Comparison of ENCODE assay signal across 21 cellular contexts in the genomic region with DNA sequence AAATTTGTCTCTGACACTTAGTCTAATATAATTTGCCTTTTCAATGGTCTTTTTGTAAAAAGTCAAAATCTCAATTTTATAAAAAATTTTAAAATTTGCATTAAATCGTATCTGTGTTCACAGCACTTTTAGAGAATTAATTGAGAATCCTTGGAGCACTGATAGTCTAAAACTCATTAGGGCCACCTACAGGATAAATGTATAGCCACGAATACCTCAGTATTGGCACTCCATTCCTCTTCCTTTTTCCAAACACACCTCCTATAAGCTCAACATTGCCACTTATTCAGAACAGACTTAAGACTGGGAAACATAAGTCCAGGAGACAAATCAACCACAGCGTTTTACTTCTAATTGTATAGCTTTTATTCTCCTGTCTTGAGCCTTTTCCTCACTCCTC.
A peak's percentile ranks its signal among the peaks of the same experiment; 100 is the strongest.
DNase-seq lines count a peak whose midpoint lies in the region; ATAC-seq and TF ChIP-seq lines count a peak whose summit lies in the region.
"Had no signal": no experiment of that assay in that cellular context is flagged by ENCODE, and none has a peak within 500 bp of the region (broad histone marks: within the 10 kb centered on the region; RNA-seq: fewer than 3 reads in every experiment).

No MANE protein-coding gene starts in this region.

- H3K23ac ChIP-seq in mesendoderm (ENCODE audit: low read length): no peak overlapping the region

- no peak overlapping the region for H3K27ac ChIP-seq in RWPE2 (ENCODE audit: poor library complexity, severe bottlenecking)
- no peak overlapping the region for H3K27ac ChIP-seq in mesendoderm (ENCODE audit: low read depth, low read length)
- H3K27ac ChIP-seq: left lung, upper lobe of right lung had no signal

- no peak overlapping the region for H3K4me3 Mint-ChIP-seq in HFFc6
- H3K4me3 Mint-ChIP-seq: activated T-cell treated with anti-CD3 and anti-CD28 coated beads, Interleukin-2, amount 50 U/mL, for 72 hours; T-helper 1 cell treated with Interleukin-12 subunit alpha and Interleukin-12 subunit beta and Interleukin-4 antibody, amounts not matched to agents 30 μg/mL and 1 μg/mL, for 36 hours had no signal

- no peaks in the 10 kb centered on the region for H3K9me3 ChIP-seq in RWPE2 (ENCODE audit: severe bottlenecking)
- H3K9me3 ChIP-seq: BE2C, left lung, upper lobe of right lung had no signal

- H3K4me2 ChIP-seq in mesendoderm (ENCODE audit: low read length): no peak overlapping the region
- H3K4me2 ChIP-seq: smooth muscle cell had no signal

- no peaks in the 10 kb centered on the region for H3K36me3 Mint-ChIP-seq in HFFc6 (ENCODE audit: low read depth)

- H3K4me3 ChIP-seq in RWPE2 (ENCODE audit: severe bottlenecking): no peak overlapping the region
- H3K4me3 ChIP-seq in mesendoderm (ENCODE audit: low read length): no peak overlapping the region
- H3K4me3 ChIP-seq: left lung, smooth muscle cell, upper lobe of right lung had no signal

- H3K27me3 ChIP-seq in RWPE2 (ENCODE audit: insufficient read depth, poor library complexity, severe bottlenecking) (no peaks in the 10 kb centered on the region), mesendoderm (ENCODE audit: insufficient read depth, low read length, poor library complexity) (no peaks in the 10 kb centered on the region)
- H3K27me3 ChIP-seq: BE2C, left lung, upper lobe of right lung had no signal

- H3K9me3 Mint-ChIP-seq in HFFc6: peaks cover 40% of the 10 kb centered on the region

- DNase-seq in DMS53 treated with DMSO at 0.1 percent for 48 hours (lab: John Stamatoyannopoulos, UW; ENCODE audit: unreplicated experiment) (peak; percentile 27), HT-29 (ENCODE audit: low spot score) (peak; percentile 45), RWPE2 (ENCODE audit: low spot score) (no peak), mesendoderm (peak; percentile 31), HFFc6 (no peak)
- no peak for DNase-seq in activated naive CD4-positive, alpha-beta T cell treated with Interleukin-2 at 50 U/mL for 16 hours
- DNase-seq: activated T-cell treated with anti-CD3 and anti-CD28 coated beads, Interleukin-2, amount 50 U/mL, for 72 hours; BE2C; effector memory CD4-positive, alpha-beta T cell; glutamatergic neuron; left lung; NCI-H146; NCI-H2227 treated with DMSO at 0.1 percent for 48 hours; Right ventricle myocardium superior; stimulated activated CD4-positive, alpha-beta T cell treated with anti-CD3 and anti-CD28 coated beads, Interleukin-4, amount 100 ng/mL, for 4 hours; upper lobe of right lung had no signal

- H3K27me3 Mint-ChIP-seq in HFFc6 (ENCODE audit: insufficient read depth): no peaks in the 10 kb centered on the region; the same call in 1 of the 2 replicates

- H3K79me1 ChIP-seq in mesendoderm (ENCODE audit: low read length): no peaks in the 10 kb centered on the region

- H2BK5ac ChIP-seq in mesendoderm (ENCODE audit: low read length): no peak overlapping the region

- no peak overlapping the region for H3K27ac Mint-ChIP-seq in HFFc6
- H3K27ac Mint-ChIP-seq: activated T-cell treated with anti-CD3 and anti-CD28 coated beads, Interleukin-2, amount 50 U/mL, for 72 hours; T-helper 1 cell treated with Interleukin-12 subunit alpha and Interleukin-12 subunit beta and Interleukin-4 antibody, amounts not matched to agents 30 μg/mL and 1 μg/mL, for 36 hours had no signal

- no peak overlapping the region for H3K56ac ChIP-seq in mesendoderm (ENCODE audit: low read length)

- no peaks in the 10 kb centered on the region for H3K4me1 Mint-ChIP-seq in HFFc6 (ENCODE audit: low read depth)

- no peak for ATAC-seq in RWPE2 (ENCODE audit: low read depth)
- no peak for ATAC-seq in HG03571 (IDR thresholded peaks at IDR 0.05; ENCODE audit: unreplicated experiment)
- ATAC-seq: activated CD4-positive, CD25-positive, alpha-beta regulatory T cell treated with anti-CD3 and anti-CD28 coated beads, Interleukin-2, amount 50 U/mL, for 24 hours; activated naive CD4-positive, alpha-beta T cell treated with anti-CD3 and anti-CD28 coated beads, Interleukin-2, amount 50 U/mL, for 72 hours; activated T-cell treated with anti-CD3 and anti-CD28 coated beads, Interleukin-2, amount 50 U/mL, for 72 hours; left lung; upper lobe of right lung had no signal

- no peaks in the 10 kb centered on the region for H3K79me2 ChIP-seq in mesendoderm (ENCODE audit: control insufficient read depth, insufficient read depth, low read length)

- no peak overlapping the region for H2AK5ac ChIP-seq in mesendoderm (ENCODE audit: low read length)

- H3K36me3 ChIP-seq in RWPE2 (ENCODE audit: low read depth) (no peaks in the 10 kb centered on the region), mesendoderm (ENCODE audit: control insufficient read depth, insufficient read depth, low read length) (no peaks in the 10 kb centered on the region)
- H3K36me3 ChIP-seq: BE2C, left lung, upper lobe of right lung had no signal

- no peak overlapping the region for H2BK120ac ChIP-seq in mesendoderm (ENCODE audit: low read depth, low read length)

- H2BK15ac ChIP-seq in mesendoderm (replicated peaks; ENCODE audit: low read depth): no peak overlapping the region

- no CpG with 5 or more reads among the region's 3 CpGs for WGBS in mesendoderm (ENCODE audit: extremely low coverage, insufficient coverage, low lambda C conversion rate)

- no peak overlapping the region for H4K5ac ChIP-seq in mesendoderm (ENCODE audit: low read length)

- H4K8ac ChIP-seq in mesendoderm (ENCODE audit: low read depth, low read length): no peak overlapping the region

- H3K4me1 ChIP-seq in RWPE2 (ENCODE audit: insufficient read depth, poor library complexity, severe bottlenecking) (no peaks in the 10 kb centered on the region), mesendoderm (ENCODE audit: control insufficient read depth, low read depth, low read length) (no peaks in the 10 kb centered on the region)
- H3K4me1 ChIP-seq: BE2C, left lung, upper lobe of right lung had no signal

- H3K4ac ChIP-seq in mesendoderm (ENCODE audit: low read depth, low read length): no peak overlapping the region

- no peak overlapping the region for H3K9ac ChIP-seq in mesendoderm (ENCODE audit: low read length)

- peak; percentile 20 for TF ChIP-seq CTCF in RWPE2 (IDR thresholded peaks at IDR 0.05; ENCODE audit: poor library complexity, severe bottlenecking)
- TF ChIP-seq CTCF in HFFc6 (IDR thresholded peaks at IDR 0.05): no peak

- H3K18ac ChIP-seq in mesendoderm (ENCODE audit: low read length): no peak overlapping the region

Comparison
In these comparisons a context has a peak if more than half of its experiments do, and no peak if none do; other contexts are left out.
1. DNase-seq: peak in DMS53 treated with DMSO at 0.1 percent for 48 hours (single experiment), HT-29 (single experiment) and mesendoderm (single experiment); none in RWPE2 (single experiment), HFFc6 (single experiment) and activated naive CD4-positive, alpha-beta T cell treated with Interleukin-2 at 50 U/mL for 16 hours (single experiment).